In genomic region chr12:50763637-50764115, GRCh38 we compare ENCODE assay signal across 8 cellular contexts. TPM values are rescaled to one million over a fixed set of nuclear protein-coding genes. Genes with fewer than 3 reads are reported as not detected.
A peak's percentile ranks its signal among the peaks of the same experiment; 100 is the strongest.
DNase-seq lines count a peak whose midpoint lies in the region; ATAC-seq and TF ChIP-seq lines count a peak whose summit lies in the region.

TSS of gene ATF1 (plus strand) at chr12:50764101. CDS start at chr12:50780146, 16,045 bp downstream.

- H3K36me3 Mint-ChIP-seq in activated T-helper 17 cell treated with anti-CD3 and anti-CD28 coated beads, Interleukin-2, amount 50 U/mL, for 72 hours (ENCODE audit: low read depth) = peaks cover 13% of the 10 kb centered on the region
- no peaks in the 10 kb centered on the region for H3K36me3 Mint-ChIP-seq in natural killer cell

- H3K27ac Mint-ChIP-seq in activated T-helper 17 cell treated with anti-CD3 and anti-CD28 coated beads, Interleukin-2, amount 50 U/mL, for 72 hours = peak within 1 kb of the TSS; percentile 98
- H3K27ac Mint-ChIP-seq in natural killer cell = peak within 1 kb of the TSS; percentile 91 to 93

- H3K27ac ChIP-seq in KMS-11 = peak within 1 kb of the TSS; percentile 93

- H3K9me3 Mint-ChIP-seq in activated T-helper 17 cell treated with anti-CD3 and anti-CD28 coated beads, Interleukin-2, amount 50 U/mL, for 72 hours = no peaks in the 10 kb centered on the region
- no peaks in the 10 kb centered on the region for H3K9me3 Mint-ChIP-seq in natural killer cell

- peaks cover 18% of the 10 kb centered on the region for H3K4me1 ChIP-seq in KMS-11 (ENCODE audit: low read depth, poor library complexity, severe bottlenecking)

- peak; percentile 73 for ATAC-seq in GM21717 (IDR thresholded peaks at IDR 0.05; ENCODE audit: unreplicated experiment)
- peak; percentile 91 for ATAC-seq in activated T-helper 17 cell treated with anti-CD3 and anti-CD28 coated beads, Interleukin-2, amount 50 U/mL, for 72 hours (replicated peaks)
- peak; percentile 75 to 91 (median 82) for ATAC-seq in natural killer cell

- H3K36me3 ChIP-seq in KMS-11 (ENCODE audit: insufficient read depth) = no peaks in the 10 kb centered on the region

- H3K4me3 ChIP-seq in KMS-11 (IDR thresholded peaks at IDR 0.05; ENCODE audit: insufficient read depth, low read depth, low read length) (no peak within 1 kb of the TSS), fibroblast of mammary gland (ENCODE audit: control insufficient read depth, low read depth, low read length) (peak within 1 kb of the TSS; percentile 87)

- peak within 1 kb of the TSS; percentile 89 for H2AFZ ChIP-seq in KMS-11 (ENCODE audit: low read depth)

- no peak for TF ChIP-seq CTCF in KMS-11 (conservative IDR thresholded peaks at IDR 0.05; ENCODE audit: low read depth, low read length)
- TF ChIP-seq CTCF in fibroblast of mammary gland (conservative IDR thresholded peaks at IDR 0.05; ENCODE audit: control insufficient read depth, insufficient read depth, low read depth, low read length) = no peak
- no peak for TF ChIP-seq CTCF in natural killer cell (IDR thresholded peaks at IDR 0.05)

- H3K79me2 ChIP-seq in KMS-11 (ENCODE audit: insufficient read depth, low read depth) = peaks cover 43% of the 10 kb centered on the region

- H3K4me1 Mint-ChIP-seq in activated T-helper 17 cell treated with anti-CD3 and anti-CD28 coated beads, Interleukin-2, amount 50 U/mL, for 72 hours = peaks cover 21% of the 10 kb centered on the region
- peaks cover 26 to 36% of the 10 kb centered on the region in 2 donors for H3K4me1 Mint-ChIP-seq in natural killer cell

- H3K4me3 Mint-ChIP-seq in activated T-helper 17 cell treated with anti-CD3 and anti-CD28 coated beads, Interleukin-2, amount 50 U/mL, for 72 hours = peak within 1 kb of the TSS; percentile 91
- H3K4me3 Mint-ChIP-seq in natural killer cell = peak within 1 kb of the TSS; percentile 97

- intact Hi-C loops in natural killer cell (cut with micrococcal nuclease) = loop anchor here (1.0 kb wide), 1 partner anchor 263 kb away; the partner anchor contains the start of gene SLC11A2

- H3K4me2 ChIP-seq in KMS-11 = peak within 1 kb of the TSS; percentile 73

- no peaks in the 10 kb centered on the region; the same call in 1 of the 2 replicates for H4K20me1 ChIP-seq in KMS-11 (ENCODE audit: insufficient read depth)

- DNase-seq in DMS53 treated with DMSO at 0.1 percent for 48 hours (lab: John Stamatoyannopoulos, UW; ENCODE audit: unreplicated experiment) = peak; percentile 85
- DNase-seq in RPMI7951 (ENCODE audit: low read depth) = peak; percentile 86
- DNase-seq in fibroblast of mammary gland (ENCODE audit: low read depth) = peak; percentile 90
- peak; percentile 91 for DNase-seq in natural killer cell
- DNase-seq in stimulated activated naive CD4-positive, alpha-beta T cell (lab: John Stamatoyannopoulos, UW) = peak; percentile 84 to 96 (median 92)

- no peaks in the 10 kb centered on the region for H3K27me3 ChIP-seq in KMS-11 (ENCODE audit: insufficient read depth, low read depth)

- peak within 1 kb of the TSS; percentile 93 for H3K9ac ChIP-seq in KMS-11

- no peaks in the 10 kb centered on the region for H3K27me3 Mint-ChIP-seq in activated T-helper 17 cell treated with anti-CD3 and anti-CD28 coated beads, Interleukin-2, amount 50 U/mL, for 72 hours
- no peaks in the 10 kb centered on the region for H3K27me3 Mint-ChIP-seq in natural killer cell (ENCODE audit: low read depth in 2 of 2)

RNA-seq across cellular contexts. Expression of gene ATF1, which starts in this region (rescaled TPM):
- 19.8 and 24.6 TPM in 2 replicates for total RNA-seq in RPMI7951 (2014; rRNA removed; shearing (Covaris generic))
- total RNA-seq in activated T-helper 17 cell treated with anti-CD3 and anti-CD28 coated beads, Interleukin-2, amount 50 U/mL, for 72 hours = 10 to 100 TPM; 53.8 to 55.7 TPM
- 10 to 100 TPM; 20.1 to 36.8 (median 23.1) TPM for total RNA-seq in natural killer cell
